1 cellular context compared by ENCODE assay signal in genomic region chr4:1154126-1154522, GRCh38.
TF ChIP-seq lines count a peak whose summit lies in the region.

No MANE protein-coding gene starts in this region.

TF ChIP-seq in HepG2, 621 proteins besides CTCF, POLR2A, EP300 and RAD21:
- TF ChIP-seq HNRNPK (IDR thresholded peaks at IDR 0.05; ENCODE audit: low read depth, low read length, poor library complexity, severe bottlenecking) = peak; percentile 33
- no peak for TF ChIP-seq ESRRA (CRISPR knock-in tag; IDR thresholded peaks at IDR 0.05; ENCODE audit: low read depth)
